ENCODE assay signal across 8 cellular contexts in genomic region chr14:67599698-67600561, GRCh38.
DNase-seq lines count a peak whose midpoint lies in the region; ATAC-seq lines count a peak whose summit lies in the region.

PIGH (minus strand) TSS chr14:67600268; CDS start chr14:67600203, 65 bp downstream.

- H3K27me3 Mint-ChIP-seq in central memory CD8-positive, alpha-beta T cell = no peaks in the 10 kb centered on the region

- DNase-seq in AG08396 (ENCODE audit: low spot score) (peak; percentile 95), NCI-H345 treated with DMSO at 0.1 percent for 48 hours (lab: John Stamatoyannopoulos, UW; ENCODE audit: unreplicated experiment) (peak; percentile 78), islet precursor cell (peak; percentile 96)
- DNase-seq in central memory CD8-positive, alpha-beta T cell (ENCODE audit: low spot score in 2 of 2) = peak; percentile 92 to 96
- DNase-seq in stimulated activated CD4-positive, alpha-beta T cell treated with anti-CD3 and anti-CD28 coated beads, Interleukin-15, amount 100 ng/mL, for 1 hour (ENCODE audit: low read depth in 1 of 2, low spot score in 1 of 2) = peak; percentile 86 to 94

- H3K36me3 Mint-ChIP-seq in central memory CD8-positive, alpha-beta T cell (ENCODE audit: insufficient read depth) = peaks cover 23% of the 10 kb centered on the region

- ATAC-seq in GM18870 (IDR thresholded peaks at IDR 0.05; ENCODE audit: unreplicated experiment) = peak; percentile 72
- peak; percentile 83 for ATAC-seq in HG03108 (IDR thresholded peaks at IDR 0.05; ENCODE audit: unreplicated experiment)
- peak; percentile 99 to 100 for ATAC-seq in activated CD4-positive, CD25-positive, alpha-beta regulatory T cell treated with anti-CD3 and anti-CD28 coated beads, Interleukin-2, amount 50 U/mL, for 24 hours
- peak; percentile 99 for ATAC-seq in central memory CD8-positive, alpha-beta T cell (replicated peaks; ENCODE audit: extremely low read depth, poor library complexity, severe bottlenecking)

- H3K9me3 Mint-ChIP-seq in central memory CD8-positive, alpha-beta T cell = no peaks in the 10 kb centered on the region

- H3K4me1 Mint-ChIP-seq in central memory CD8-positive, alpha-beta T cell = peaks cover 39% of the 10 kb centered on the region

- peak within 1 kb of the TSS; percentile 98 for H3K4me3 Mint-ChIP-seq in central memory CD8-positive, alpha-beta T cell

- peak within 1 kb of the TSS; percentile 95 for H3K27ac Mint-ChIP-seq in central memory CD8-positive, alpha-beta T cell (ENCODE audit: low read depth)

Comparison
In these comparisons a context has a peak if more than half of its experiments do, and no peak if none do; other contexts are left out.
1. Peak in every context shown above with its lines: DNase-seq and ATAC-seq.